In the genomic region with DNA sequence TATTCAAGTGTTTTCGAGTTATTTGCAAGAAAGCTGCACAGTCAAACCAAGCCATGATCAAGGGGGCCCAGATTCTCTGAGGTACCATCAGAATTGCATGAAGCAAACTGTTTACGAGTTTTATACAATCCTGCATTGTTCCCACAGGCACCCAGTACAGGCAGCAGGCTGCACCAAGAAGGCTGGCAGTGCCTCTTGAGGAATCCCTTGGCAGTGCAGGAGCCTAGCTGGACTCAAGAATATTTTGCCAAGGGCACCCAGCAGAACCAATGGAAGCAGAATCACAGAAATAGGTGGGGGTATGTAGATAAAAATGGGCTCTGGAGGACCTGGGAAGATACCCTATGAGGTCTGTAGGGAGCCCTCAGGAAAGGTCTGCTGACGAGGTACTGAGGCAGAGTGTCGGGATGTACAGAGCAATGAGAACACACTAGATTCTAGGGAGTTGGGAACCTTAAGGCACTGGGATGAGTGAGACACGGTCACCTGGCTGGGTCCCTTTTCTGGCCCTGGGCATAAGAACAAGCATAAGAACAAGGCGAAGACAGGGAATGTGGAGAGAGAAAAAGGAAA, we compare ENCODE assay signal across 8 cellular contexts. TPM values are rescaled to one million over a fixed set of nuclear protein-coding genes. Genes with fewer than 3 reads are reported as not detected.
DNase-seq lines count a peak whose midpoint lies in the region; ATAC-seq and TF ChIP-seq lines count a peak whose summit lies in the region.

No MANE protein-coding gene starts in this region.

- H3K4me1 Mint-ChIP-seq in neural crest cell, result peaks cover 53% of the 10 kb centered on the region
- no peaks in the 10 kb centered on the region for H3K4me1 Mint-ChIP-seq in activated CD4-positive, alpha-beta T cell treated with anti-CD3 and anti-CD28 coated beads, Interleukin-2, amount 10 ng/mL, durations not matched to agents 7 days and 5 days

- DNase-seq in G401 (ENCODE audit: low spot score) (peak; percentile 73), NCI-H1694 treated with DMSO at 0.1 percent for 48 hours (lab: John Stamatoyannopoulos, UW) (peak; percentile 9), choroid plexus epithelial cell (ENCODE audit: low read depth) (peak; percentile 72), neural crest cell (ENCODE audit: low read depth, low spot score) (no peak), iPS-NIHi11 (ENCODE audit: low spot score) (no peak), SKM-1 treated with dmso at 0.1 percent for 144 hours (lab: John Stamatoyannopoulos, UW; ENCODE audit: unreplicated experiment) (no peak)
- no peak for DNase-seq in activated CD4-positive, alpha-beta T cell treated with anti-CD3 and anti-CD28 coated beads, Interleukin-2, amount 10 ng/mL, durations not matched to agents 7 days and 5 days

- no peak for ATAC-seq in HG02870 (IDR thresholded peaks at IDR 0.05; ENCODE audit: unreplicated experiment)

- H3K27ac Mint-ChIP-seq in neural crest cell (ENCODE audit: unreplicated experiment), result no peak overlapping the region
- no peak overlapping the region for H3K27ac Mint-ChIP-seq in activated CD4-positive, alpha-beta T cell treated with anti-CD3 and anti-CD28 coated beads, Interleukin-2, amount 10 ng/mL, durations not matched to agents 7 days and 5 days

- H3K36me3 Mint-ChIP-seq in neural crest cell (ENCODE audit: low read depth), result peaks cover 2% of the 10 kb centered on the region
- no peaks in the 10 kb centered on the region for H3K36me3 Mint-ChIP-seq in activated CD4-positive, alpha-beta T cell treated with anti-CD3 and anti-CD28 coated beads, Interleukin-2, amount 10 ng/mL, durations not matched to agents 7 days and 5 days (ENCODE audit: low read depth)

- CTCF ChIA-PET in activated CD4-positive, alpha-beta T cell treated with anti-CD3 and anti-CD28 coated beads, Interleukin-2, amount 10 ng/mL, durations not matched to agents 7 days and 5 days (lab: Charles Lee), result no interaction called here

- peak overlapping the region; percentile 65 for H3K4me3 Mint-ChIP-seq in neural crest cell
- no peak overlapping the region for H3K4me3 Mint-ChIP-seq in activated CD4-positive, alpha-beta T cell treated with anti-CD3 and anti-CD28 coated beads, Interleukin-2, amount 10 ng/mL, durations not matched to agents 7 days and 5 days

- H3K4me3 ChIP-seq in choroid plexus epithelial cell (ENCODE audit: low read depth, low read length), result no peak overlapping the region

- TF ChIP-seq CTCF in choroid plexus epithelial cell (conservative IDR thresholded peaks at IDR 0.05; ENCODE audit: low read depth, low read length), result peak; percentile 56
- no peak for TF ChIP-seq CTCF in neural crest cell (conservative IDR thresholded peaks at IDR 0.05)

- in situ Hi-C loops in G401 (cut with HindIII; ENCODE audit: low sequenced_read_pairs), result no loop called here

- H3K27me3 Mint-ChIP-seq in neural crest cell (ENCODE audit: low read depth), result no peaks in the 10 kb centered on the region
- peaks cover 8% of the 10 kb centered on the region for H3K27me3 Mint-ChIP-seq in activated CD4-positive, alpha-beta T cell treated with anti-CD3 and anti-CD28 coated beads, Interleukin-2, amount 10 ng/mL, durations not matched to agents 7 days and 5 days

- no peaks in the 10 kb centered on the region for H3K9me3 Mint-ChIP-seq in neural crest cell
- no peaks in the 10 kb centered on the region for H3K9me3 Mint-ChIP-seq in activated CD4-positive, alpha-beta T cell treated with anti-CD3 and anti-CD28 coated beads, Interleukin-2, amount 10 ng/mL, durations not matched to agents 7 days and 5 days

- POLR2A ChIA-PET in activated CD4-positive, alpha-beta T cell treated with anti-CD3 and anti-CD28 coated beads, Interleukin-2, amount 10 ng/mL, durations not matched to agents 7 days and 5 days (lab: Charles Lee), result no interaction called here

RNA-seq across cellular contexts. Expression of a gene that starts 2.5 kb away (rescaled TPM):
- not detected in 2 replicates for total RNA-seq in G401 (2014; rRNA removed; shearing (Covaris generic))
- total RNA-seq in neural crest cell, result 265 and 288 TPM in 2 replicates
- not detected for total RNA-seq in activated CD4-positive, alpha-beta T cell treated with anti-CD3 and anti-CD28 coated beads, Interleukin-2, amount 10 ng/mL, durations not matched to agents 7 days and 5 days

RNA-seq across cellular contexts. Expression of a gene that starts 57.9 kb away (rescaled TPM):
- total RNA-seq in G401 (2014; rRNA removed; shearing (Covaris generic)), result not detected in 2 replicates
- total RNA-seq in neural crest cell, result 3.4 and 3.7 TPM in 2 replicates
- under 1 TPM; 0.40 to 0.48 TPM for total RNA-seq in activated CD4-positive, alpha-beta T cell treated with anti-CD3 and anti-CD28 coated beads, Interleukin-2, amount 10 ng/mL, durations not matched to agents 7 days and 5 days

Comparison
In these comparisons a context has a peak if more than half of its experiments do, and no peak if none do; other contexts are left out.
1. DNase-seq: peak in G401 (single experiment), NCI-H1694 treated with DMSO at 0.1 percent for 48 hours (single experiment) and choroid plexus epithelial cell (single experiment); none in neural crest cell (single experiment), iPS-NIHi11 (single experiment), SKM-1 treated with dmso at 0.1 percent for 144 hours (single experiment) and activated CD4-positive, alpha-beta T cell treated with anti-CD3 and anti-CD28 coated beads, Interleukin-2, amount 10 ng/mL, durations not matched to agents 7 days and 5 days (single experiment).
2. RNA of a gene that starts 2.5 kb away (total RNA-seq): 265 to 288 TPM in neural crest cell; not detected in G401 and not detected in activated CD4-positive, alpha-beta T cell treated with anti-CD3 and anti-CD28 coated beads, Interleukin-2, amount 10 ng/mL, durations not matched to agents 7 days and 5 days; every median in the first group is over 100 times any median in the second.